ENCODE assay signal across 1 cellular context in genomic region chr9:127179633-127180401, GRCh38.
TF ChIP-seq lines count a peak whose summit lies in the region.

No MANE protein-coding gene starts in this region.

TF ChIP-seq in WTC11, 78 proteins besides CTCF, POLR2A, EP300 and RAD21 (continued from another document):
- TF ChIP-seq AFF4 (CRISPR knock-in tag; IDR thresholded peaks at IDR 0.05; ENCODE audit: borderline replicate concordance), result no peak
- no peak for TF ChIP-seq CDX4 (CRISPR knock-in tag; IDR thresholded peaks at IDR 0.05; ENCODE audit: borderline replicate concordance)
- TF ChIP-seq E2F1 (CRISPR knock-in tag; IDR thresholded peaks at IDR 0.05), result no peak
- no peak for TF ChIP-seq CREB1 (CRISPR knock-in tag; IDR thresholded peaks at IDR 0.05)
- TF ChIP-seq ESRRA (CRISPR knock-in tag; IDR thresholded peaks at IDR 0.05; ENCODE audit: borderline replicate concordance), result no peak
- TF ChIP-seq, protein P1, sequence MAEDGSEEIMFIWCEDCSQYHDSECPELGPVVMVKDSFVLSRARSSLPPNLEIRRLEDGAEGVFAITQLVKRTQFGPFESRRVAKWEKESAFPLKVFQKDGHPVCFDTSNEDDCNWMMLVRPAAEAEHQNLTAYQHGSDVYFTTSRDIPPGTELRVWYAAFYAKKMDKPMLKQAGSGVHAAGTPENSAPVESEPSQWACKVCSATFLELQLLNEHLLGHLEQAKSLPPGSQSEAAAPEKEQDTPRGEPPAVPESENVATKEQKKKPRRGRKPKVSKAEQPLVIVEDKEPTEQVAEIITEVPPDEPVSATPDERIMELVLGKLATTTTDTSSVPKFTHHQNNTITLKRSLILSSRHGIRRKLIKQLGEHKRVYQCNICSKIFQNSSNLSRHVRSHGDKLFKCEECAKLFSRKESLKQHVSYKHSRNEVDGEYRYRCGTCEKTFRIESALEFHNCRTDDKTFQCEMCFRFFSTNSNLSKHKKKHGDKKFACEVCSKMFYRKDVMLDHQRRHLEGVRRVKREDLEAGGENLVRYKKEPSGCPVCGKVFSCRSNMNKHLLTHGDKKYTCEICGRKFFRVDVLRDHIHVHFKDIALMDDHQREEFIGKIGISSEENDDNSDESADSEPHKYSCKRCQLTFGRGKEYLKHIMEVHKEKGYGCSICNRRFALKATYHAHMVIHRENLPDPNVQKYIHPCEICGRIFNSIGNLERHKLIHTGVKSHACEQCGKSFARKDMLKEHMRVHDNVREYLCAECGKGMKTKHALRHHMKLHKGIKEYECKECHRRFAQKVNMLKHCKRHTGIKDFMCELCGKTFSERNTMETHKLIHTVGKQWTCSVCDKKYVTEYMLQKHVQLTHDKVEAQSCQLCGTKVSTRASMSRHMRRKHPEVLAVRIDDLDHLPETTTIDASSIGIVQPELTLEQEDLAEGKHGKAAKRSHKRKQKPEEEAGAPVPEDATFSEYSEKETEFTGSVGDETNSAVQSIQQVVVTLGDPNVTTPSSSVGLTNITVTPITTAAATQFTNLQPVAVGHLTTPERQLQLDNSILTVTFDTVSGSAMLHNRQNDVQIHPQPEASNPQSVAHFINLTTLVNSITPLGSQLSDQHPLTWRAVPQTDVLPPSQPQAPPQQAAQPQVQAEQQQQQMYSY (CRISPR knock-in tag; IDR thresholded peaks at IDR 0.05), result no peak
- TF ChIP-seq, protein P2, sequence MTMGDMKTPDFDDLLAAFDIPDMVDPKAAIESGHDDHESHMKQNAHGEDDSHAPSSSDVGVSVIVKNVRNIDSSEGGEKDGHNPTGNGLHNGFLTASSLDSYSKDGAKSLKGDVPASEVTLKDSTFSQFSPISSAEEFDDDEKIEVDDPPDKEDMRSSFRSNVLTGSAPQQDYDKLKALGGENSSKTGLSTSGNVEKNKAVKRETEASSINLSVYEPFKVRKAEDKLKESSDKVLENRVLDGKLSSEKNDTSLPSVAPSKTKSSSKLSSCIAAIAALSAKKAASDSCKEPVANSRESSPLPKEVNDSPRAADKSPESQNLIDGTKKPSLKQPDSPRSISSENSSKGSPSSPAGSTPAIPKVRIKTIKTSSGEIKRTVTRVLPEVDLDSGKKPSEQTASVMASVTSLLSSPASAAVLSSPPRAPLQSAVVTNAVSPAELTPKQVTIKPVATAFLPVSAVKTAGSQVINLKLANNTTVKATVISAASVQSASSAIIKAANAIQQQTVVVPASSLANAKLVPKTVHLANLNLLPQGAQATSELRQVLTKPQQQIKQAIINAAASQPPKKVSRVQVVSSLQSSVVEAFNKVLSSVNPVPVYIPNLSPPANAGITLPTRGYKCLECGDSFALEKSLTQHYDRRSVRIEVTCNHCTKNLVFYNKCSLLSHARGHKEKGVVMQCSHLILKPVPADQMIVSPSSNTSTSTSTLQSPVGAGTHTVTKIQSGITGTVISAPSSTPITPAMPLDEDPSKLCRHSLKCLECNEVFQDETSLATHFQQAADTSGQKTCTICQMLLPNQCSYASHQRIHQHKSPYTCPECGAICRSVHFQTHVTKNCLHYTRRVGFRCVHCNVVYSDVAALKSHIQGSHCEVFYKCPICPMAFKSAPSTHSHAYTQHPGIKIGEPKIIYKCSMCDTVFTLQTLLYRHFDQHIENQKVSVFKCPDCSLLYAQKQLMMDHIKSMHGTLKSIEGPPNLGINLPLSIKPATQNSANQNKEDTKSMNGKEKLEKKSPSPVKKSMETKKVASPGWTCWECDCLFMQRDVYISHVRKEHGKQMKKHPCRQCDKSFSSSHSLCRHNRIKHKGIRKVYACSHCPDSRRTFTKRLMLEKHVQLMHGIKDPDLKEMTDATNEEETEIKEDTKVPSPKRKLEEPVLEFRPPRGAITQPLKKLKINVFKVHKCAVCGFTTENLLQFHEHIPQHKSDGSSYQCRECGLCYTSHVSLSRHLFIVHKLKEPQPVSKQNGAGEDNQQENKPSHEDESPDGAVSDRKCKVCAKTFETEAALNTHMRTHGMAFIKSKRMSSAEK (CRISPR knock-in tag; IDR thresholded peaks at IDR 0.05; ENCODE audit: borderline replicate concordance), result no peak
- no peak for TF ChIP-seq NR2C2 (CRISPR knock-in tag; IDR thresholded peaks at IDR 0.05)
